28 cellular contexts compared by ENCODE assay signal in the genomic region with DNA sequence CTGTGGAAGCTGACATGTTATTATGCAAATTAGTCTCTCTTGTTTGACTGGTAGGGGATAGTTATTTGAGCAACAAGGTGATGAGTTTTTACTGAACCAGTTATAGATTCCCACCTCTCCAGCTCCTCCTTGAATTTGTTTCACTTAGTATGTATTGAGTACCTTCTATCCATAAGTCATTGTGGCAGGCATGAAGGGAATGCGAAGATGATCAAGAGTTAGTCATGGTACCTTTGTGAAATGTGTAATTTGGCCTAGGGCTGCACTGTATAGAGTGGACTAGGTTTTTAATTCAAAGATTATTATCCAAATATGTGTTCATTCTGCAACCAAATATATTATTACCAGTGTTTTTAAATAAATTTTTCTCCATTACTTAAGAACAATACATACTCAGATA.
"Had no signal": no experiment of that assay in that cellular context is flagged by ENCODE, and none has a peak within 500 bp of the region (broad histone marks: within the 10 kb centered on the region; RNA-seq: fewer than 3 reads in every experiment).

No MANE protein-coding gene starts in this region.

- H3K4me1 Mint-ChIP-seq: brain; naive B cell; stimulated activated memory B cell treated with anti-CD40 and anti-IgM and Interleukin-4, amounts not matched to agents 10 μg/mL and 1 μg/mL and 100 μg/mL, for 72 hours had no signal

- H3K9me3 Mint-ChIP-seq: activated naive CD4-positive, alpha-beta T cell treated with anti-CD3 and anti-CD28 coated beads for 36 hours; effector memory CD8-positive, alpha-beta T cell; stimulated activated memory B cell treated with anti-CD40 and anti-IgM and Interleukin-4, amounts not matched to agents 10 μg/mL and 1 μg/mL and 100 μg/mL, for 72 hours had no signal

- H3K4me1 ChIP-seq: adrenal gland, ascending aorta, esophagus muscularis mucosa, heart right ventricle, left ventricle myocardium inferior, prostate gland, upper lobe of left lung had no signal

- H3K4me3 Mint-ChIP-seq: activated naive CD4-positive, alpha-beta T cell treated with anti-CD3 and anti-CD28 coated beads for 36 hours; activated naive CD8-positive, alpha-beta T cell treated with anti-CD3 and anti-CD28 coated beads for 36 hours; brain; effector memory CD8-positive, alpha-beta T cell; naive B cell; stimulated activated memory B cell treated with anti-CD40 and anti-IgM and Interleukin-4, amounts not matched to agents 10 μg/mL and 1 μg/mL and 100 μg/mL, for 72 hours had no signal

- H3K4me3 ChIP-seq: adrenal gland, ascending aorta, esophagus muscularis mucosa, heart right ventricle, left ventricle myocardium inferior, ovary, prostate gland, skin epidermis, stomach, thyroid gland, upper lobe of left lung had no signal

- DNase-seq: activated CD4-positive, alpha-beta T cell treated with anti-CD3 and anti-CD28 coated beads for 48 hours; activated CD4-positive, alpha-beta T cell treated with anti-CD3 and anti-CD28 coated beads, Interleukin-2, amount 50 U/mL, for 48 hours; activated CD8-positive, alpha-beta memory T cell treated with anti-CD3 and anti-CD28 coated beads for 24 hours; activated effector memory CD4-positive, alpha-beta T cell treated with anti-CD3 and anti-CD28 coated beads, Interleukin-2, amount 50 U/mL, for 16 hours; activated naive CD4-positive, alpha-beta T cell treated with anti-CD3 and anti-CD28 coated beads for 36 hours; activated naive CD8-positive, alpha-beta T cell treated with anti-CD3 and anti-CD28 coated beads for 36 hours; adrenal gland; caudate nucleus; cortex of kidney; effector memory CD8-positive, alpha-beta T cell; foreskin melanocyte; heart right ventricle; left ventricle myocardium inferior; naive B cell; ovary; retina; stimulated activated CD4-positive, alpha-beta T cell treated with anti-CD3 and anti-CD28 coated beads, Interleukin-4, amount 100 ng/mL, for 4 hours; stimulated activated CD8-positive, alpha-beta memory T cell treated with anti-CD3 and anti-CD28 coated beads, Interleukin-4, amount 100 ng/mL, for 48 hours; stomach; thyroid gland; upper lobe of left lung had no signal

- H3K36me3 ChIP-seq: ovary, prostate gland, thyroid gland had no signal

- ATAC-seq: effector memory CD8-positive, alpha-beta T cell; heart right ventricle; sciatic nerve; stimulated activated memory B cell treated with anti-CD40 and anti-IgM and Interleukin-4, amounts not matched to agents 10 μg/mL and 1 μg/mL and 100 μg/mL, for 72 hours had no signal

- H3K9me3 ChIP-seq: adrenal gland, ascending aorta, esophagus muscularis mucosa, left ventricle myocardium inferior, ovary, prostate gland, stomach, thyroid gland, upper lobe of left lung had no signal

- H3K27me3 Mint-ChIP-seq: activated naive CD8-positive, alpha-beta T cell treated with anti-CD3 and anti-CD28 coated beads for 36 hours; brain; effector memory CD8-positive, alpha-beta T cell; naive B cell; stimulated activated memory B cell treated with anti-CD40 and anti-IgM and Interleukin-4, amounts not matched to agents 10 μg/mL and 1 μg/mL and 100 μg/mL, for 72 hours had no signal

- H3K27me3 ChIP-seq: adrenal gland, ascending aorta, esophagus muscularis mucosa, heart right ventricle, ovary, stomach, thyroid gland, upper lobe of left lung had no signal

- H3K27ac Mint-ChIP-seq: activated naive CD4-positive, alpha-beta T cell treated with anti-CD3 and anti-CD28 coated beads for 36 hours; activated naive CD8-positive, alpha-beta T cell treated with anti-CD3 and anti-CD28 coated beads for 36 hours; brain; effector memory CD8-positive, alpha-beta T cell; naive B cell; stimulated activated memory B cell treated with anti-CD40 and anti-IgM and Interleukin-4, amounts not matched to agents 10 μg/mL and 1 μg/mL and 100 μg/mL, for 72 hours had no signal

- H3K27ac ChIP-seq: adrenal gland, ascending aorta, esophagus muscularis mucosa, heart right ventricle, left ventricle myocardium inferior, ovary, prostate gland, skin epidermis, stomach, thyroid gland, upper lobe of left lung had no signal
